8 cellular contexts compared by ENCODE assay signal in genomic region chr9:84697494-84698114, GRCh38. TPM values are rescaled to one million over a fixed set of nuclear protein-coding genes. Genes with fewer than 3 reads are reported as not detected.
DNase-seq lines count a peak whose midpoint lies in the region; ATAC-seq, FAIRE-seq and TF ChIP-seq lines count a peak whose summit lies in the region.

No MANE protein-coding gene starts in this region.

- FAIRE-seq in frontal cortex (lab: Jason Lieb, UNC) (peak; percentile 72), pancreas (lab: Jason Lieb, UNC) (peak; percentile 23)

- CTCF ChIA-PET in Caco-2 (lab: Charles Lee) = interaction anchor here (0.6 to 1.3 kb wide), 2 partner anchors 561 to 1628 kb away, joined by 3 to 5 read pairs; no protein-coding TSS in a partner anchor

- H3K36me3 ChIP-seq in Caco-2 (ENCODE audit: control insufficient read depth, insufficient read depth, low read length) (no peaks in the 10 kb centered on the region), pancreas (no peaks in the 10 kb centered on the region)

- peak; percentile 38 for ATAC-seq in GM21723 (IDR thresholded peaks at IDR 0.05; ENCODE audit: unreplicated experiment)
- ATAC-seq in pancreas = peak; percentile 71 to 92 (median 90)

- 34 to 37% methylated on average over 5 of the region's 5 CpGs for WGBS in pancreas, 2 donors

- no peaks in the 10 kb centered on the region for H3K36me3 Mint-ChIP-seq in Caco-2 (ENCODE audit: insufficient read depth, unreplicated experiment)

- H3K27me3 ChIP-seq in Caco-2 (replicated peaks; ENCODE audit: control insufficient read depth, insufficient read depth, low read length) (no peaks in the 10 kb centered on the region), pancreas (no peaks in the 10 kb centered on the region)

- intact Hi-C loops in Caco-2 (cut with micrococcal nuclease; ENCODE audit: unreplicated experiment) (loop anchor here (1.0 to 10.0 kb wide), 4 partner anchors 87 to 561 kb away; no protein-coding TSS in a partner anchor), pancreas (cut with DNase I) (no loop called here)

- no peak overlapping the region for H3K27ac Mint-ChIP-seq in Caco-2 (ENCODE audit: unreplicated experiment)

- no peak overlapping the region for H3K4me3 Mint-ChIP-seq in Caco-2 (ENCODE audit: unreplicated experiment)

- H3K9me3 Mint-ChIP-seq in Caco-2 (ENCODE audit: unreplicated experiment) = no peaks in the 10 kb centered on the region

- DNase-seq in Caco-2 = peak; percentile 50 to 51
- peak; percentile 6 for DNase-seq in NCI-H226
- peak; percentile 52 to 60 for DNase-seq in activated T-cell treated with anti-CD3 and anti-CD28 coated beads, Interleukin-2, amount 50 U/mL, for 48 hours
- DNase-seq in frontal cortex (ENCODE audit: low spot score in 2 of 2) = peak in 1 of 2 donors; percentile 27
- peak; percentile 39 to 83 (median 68) for DNase-seq in pancreas
- no peak for DNase-seq in SKM-1 treated with dmso at 0.1 percent for 144 hours (lab: John Stamatoyannopoulos, UW; ENCODE audit: unreplicated experiment)
- no peak for DNase-seq in globus pallidus (ENCODE audit: low spot score)

- peak; percentile 38 to 47 for TF ChIP-seq CTCF in Caco-2 (IDR thresholded peaks at IDR 0.05; ENCODE audit: insufficient read depth in 1 of 2, low read depth in 1 of 2, low read length in 1 of 2, severe bottlenecking in 1 of 2, unreplicated experiment in 1 of 2)
- TF ChIP-seq CTCF in pancreas (IDR thresholded peaks at IDR 0.05) = peak; percentile 37 to 56 (median 48)

- no peak overlapping the region for H3K4me3 ChIP-seq in Caco-2 (ENCODE audit: low read depth, low read length)
- no peak overlapping the region for H3K4me3 ChIP-seq in pancreas

- no peaks in the 10 kb centered on the region for H3K4me1 Mint-ChIP-seq in Caco-2 (ENCODE audit: low read depth, unreplicated experiment)

- no TSS peak for BruUV-seq in Caco-2 (replicated peaks; lab: Mats Ljungman, UMichigan)

- H3K27me3 Mint-ChIP-seq in Caco-2 (ENCODE audit: insufficient read depth, unreplicated experiment) = peaks cover 5% of the 10 kb centered on the region

- no peaks in the 10 kb centered on the region for H3K4me1 ChIP-seq in Caco-2
- H3K4me1 ChIP-seq in pancreas = no peaks in the 10 kb centered on the region

- H3K27ac ChIP-seq in pancreas = no peak overlapping the region

- POLR2A ChIA-PET in Caco-2 (lab: Charles Lee) = no interaction called here

- H3K9me3 ChIP-seq in Caco-2 (no peaks in the 10 kb centered on the region), pancreas (no peaks in the 10 kb centered on the region)

RNA-seq across cellular contexts. Expression of gene NTRK2, which starts 28.1 kb away (rescaled TPM):
- total RNA-seq in Caco-2 (2022) (not detected in 2 replicates), frontal cortex (221 TPM), pancreas (10 to 100 TPM in 5 of 6 donors, 1 to 10 TPM in 1; 6.0 to 31.4 (median 19.7) TPM)
- 10 to 100 TPM in 1 of 2 donors, 1 to 10 TPM in 1; 6.6 to 11.3 TPM for polyA plus RNA-seq in pancreas

Comparison
In these comparisons a context has a peak if more than half of its experiments do, and no peak if none do; other contexts are left out.
1. DNase-seq: peak in Caco-2 (2 of 2), NCI-H226 (single experiment), activated T-cell treated with anti-CD3 and anti-CD28 coated beads, Interleukin-2, amount 50 U/mL, for 48 hours (2 of 2) and pancreas (6 of 6); none in SKM-1 treated with dmso at 0.1 percent for 144 hours (single experiment) and globus pallidus (single experiment).